In the genomic region with DNA sequence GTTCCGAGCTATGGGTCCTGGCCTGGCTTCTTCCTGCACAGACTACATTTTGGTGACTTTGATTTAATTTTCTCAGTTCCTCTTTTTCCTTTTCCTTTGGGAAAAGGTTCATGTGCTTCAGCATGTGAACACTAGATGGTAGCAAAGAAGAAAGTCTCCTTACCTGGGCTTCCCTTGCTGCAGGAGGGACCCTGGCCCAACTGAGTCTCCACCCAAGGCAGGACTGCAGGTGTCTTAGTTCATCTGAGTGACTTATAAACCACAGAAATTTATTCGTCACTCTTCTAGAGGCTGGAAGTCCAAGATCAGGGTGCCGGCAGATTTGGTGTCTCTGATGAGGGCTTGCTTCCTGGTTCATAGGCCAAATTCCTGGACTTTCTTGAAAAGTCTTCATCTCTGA, we compare ENCODE assay signal across 13 cellular contexts.
DNase-seq lines count a peak whose midpoint lies in the region; ATAC-seq lines count a peak whose summit lies in the region.
"Had no signal": no experiment of that assay in that cellular context is flagged by ENCODE, and none has a peak within 500 bp of the region (broad histone marks: within the 10 kb centered on the region; RNA-seq: fewer than 3 reads in every experiment).

No MANE protein-coding gene starts in this region.

- H3K4me3 ChIP-seq in H7 (ENCODE audit: insufficient read depth, low read depth, low read length), result no peak overlapping the region

- ATAC-seq in HG03196 (IDR thresholded peaks at IDR 0.05; ENCODE audit: unreplicated experiment), result no peak

- DNase-seq in ACHN (peak; percentile 1), H7 (peak; percentile 87), RPMI8226 (peak; percentile 23), iPS-NIHi11 (ENCODE audit: low spot score) (peak; percentile 68), NCI-H446 treated with DMSO at 0.1 percent for 48 hours (lab: John Stamatoyannopoulos, UW) (no peak), anterior cingulate cortex (lab: John Stamatoyannopoulos, UW) (no peak), cerebellar cortex (ENCODE audit: low spot score) (no peak)
- DNase-seq: activated CD4-positive, alpha-beta T cell treated with anti-CD3 and anti-CD28 coated beads for 1 hour; activated naive CD8-positive, alpha-beta T cell treated with anti-CD3 and anti-CD28 coated beads, Interleukin-2, amount 10 ng/mL, durations not matched to agents 7 days and 5 days; hypothalamus; NCI-H2081; SW 1271 had no signal

- H3K27me3 ChIP-seq in H7 (ENCODE audit: control insufficient read depth, insufficient read depth, low read length), result peaks cover 2% of the 10 kb centered on the region; the same call in 1 of the 2 replicates

- in situ Hi-C loops in ACHN (cut with HindIII; ENCODE audit: low pct_ligation_motif_present, low pct_unique_long_range_greater_than_20kb, low sequenced_read_pairs), result no loop called here

- no peaks in the 10 kb centered on the region for H3K36me3 ChIP-seq in H7 (replicated peaks; ENCODE audit: control insufficient read depth, insufficient read depth, low read length)

Comparison
In these comparisons a context has a peak if more than half of its experiments do, and no peak if none do; other contexts are left out.
1. DNase-seq: peak in ACHN (single experiment), H7 (single experiment), RPMI8226 (single experiment) and iPS-NIHi11 (single experiment); none in NCI-H446 treated with DMSO at 0.1 percent for 48 hours (single experiment), anterior cingulate cortex (0 of 58) and cerebellar cortex (single experiment).